In the genomic region with DNA sequence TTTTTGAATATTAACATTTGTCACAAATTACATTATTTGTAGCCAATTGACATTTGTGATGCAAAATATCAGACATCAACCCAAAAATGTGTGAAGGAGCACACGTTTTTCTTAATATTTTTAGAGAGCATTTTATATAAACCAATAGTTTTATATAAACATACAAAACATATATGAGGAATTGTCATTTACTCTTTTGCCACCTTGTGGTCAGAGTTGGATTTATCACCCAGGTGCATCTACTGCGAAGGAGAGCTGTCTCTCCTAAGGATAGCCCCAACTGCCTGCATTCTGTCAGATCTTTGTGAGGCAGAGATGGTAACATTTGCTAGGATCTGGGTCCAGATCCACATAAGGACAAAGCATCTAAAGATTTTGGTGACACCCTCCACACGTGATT, we compare ENCODE assay signal across 8 cellular contexts. TPM values are rescaled to one million over a fixed set of nuclear protein-coding genes. Genes with fewer than 3 reads are reported as not detected.
A peak's percentile ranks its signal among the peaks of the same experiment; 100 is the strongest.
DNase-seq lines count a peak whose midpoint lies in the region; ATAC-seq, FAIRE-seq and TF ChIP-seq lines count a peak whose summit lies in the region.

No MANE protein-coding gene starts in this region.

- H3K4me1 ChIP-seq in A549 = peaks cover 6% of the 10 kb centered on the region; the same call in 1 of the 3 replicates
- H3K4me1 ChIP-seq in adrenal gland (replicated peaks in 1 of 2) = peaks cover 0 to 4% of the 10 kb centered on the region in 2 donors
- H3K4me1 ChIP-seq in liver (ENCODE audit: control insufficient read depth in 4 of 4, insufficient read depth in 4 of 4, low read length in 3 of 4) = peaks cover 3 to 15% (median 6%) of the 10 kb centered on the region in 4 donors

- no peak for FAIRE-seq in A549 (lab: Jason Lieb, UNC)

- H3K4me2 ChIP-seq in A549 = no peak overlapping the region

- DNase-seq in A549 (ENCODE audit: low read depth in 1 of 2, low spot score in 1 of 2) = peak; percentile 30 to 43
- DNase-seq in DMS53 (lab: John Stamatoyannopoulos, UW) = peak; percentile 83
- DNase-seq in NB4 (ENCODE audit: low read depth) = peak; percentile 20
- peak in 2 of 7 donors; percentile 10 to 28 for DNase-seq in adrenal gland

- WGBS in A549 (ENCODE audit: missing lambda C conversion rate) = 4% methylated on average over 3 of the region's 3 CpGs
- WGBS in adrenal gland, 4 donors = 8 to 19% (median 10%) methylated on average over 3 of the region's 3 CpGs
- WGBS in liver = 7% methylated on average over 3 of the region's 3 CpGs

- H3K4me3 ChIP-seq in A549 = no peak overlapping the region
- no peak overlapping the region for H3K4me3 ChIP-seq in NB4 (ENCODE audit: low read depth, low read length)
- no peak overlapping the region for H3K4me3 ChIP-seq in adrenal gland
- H3K4me3 ChIP-seq in liver (ENCODE audit: low read depth in 1 of 3, low read length in 3 of 3) = no peak overlapping the region

- H3K9me3 ChIP-seq in A549 (no peaks in the 10 kb centered on the region), adrenal gland (replicated peaks in 1 of 3) (no peaks in the 10 kb centered on the region), liver (ENCODE audit: control insufficient read depth in 4 of 4, low read length in 3 of 4) (no peaks in the 10 kb centered on the region)

- TF ChIP-seq POLR2A in A549 (IDR thresholded peaks at IDR 0.05; ENCODE audit: low read length) (no peak), NB4 (IDR thresholded peaks at IDR 0.05; ENCODE audit: extremely low read depth, insufficient read length) (no peak), adrenal gland (IDR thresholded peaks at IDR 0.05) (no peak)

- POLR2A ChIA-PET in A549 (lab: Yijun Ruan, JAX) = no interaction called here

- no peak for TF ChIP-seq EP300 in A549 (IDR thresholded peaks at IDR 0.05)

- H3K27me3 ChIP-seq in adrenal gland = peaks cover 14% of the 10 kb centered on the region
- H3K27me3 ChIP-seq in liver (ENCODE audit: control insufficient read depth in 4 of 4, insufficient read depth in 4 of 4, low read length in 3 of 4) = no peaks in the 10 kb centered on the region

- intact Hi-C loops in adrenal gland (cut with DNase I) = no loop called here

- H3K27ac ChIP-seq in A549 (no peak overlapping the region), adrenal gland (no peak overlapping the region), liver (ENCODE audit: low read depth in 1 of 2, low read length in 2 of 2) (no peak overlapping the region)

- CTCF ChIA-PET in A549 (lab: Yijun Ruan, JAX) = interaction anchor here (1.4 to 2.9 kb wide), 3 partner anchors 15 to 115 kb away, joined by 4 to 7 read pairs (median 5); no protein-coding TSS in a partner anchor

- TF ChIP-seq CTCF in A549 (IDR thresholded peaks at IDR 0.05) (peak; percentile 48), NB4 (IDR thresholded peaks at IDR 0.05; ENCODE audit: low read depth, low read length) (peak; percentile 5), adrenal gland (IDR thresholded peaks at IDR 0.05) (peak; percentile 13 to 59 (median 31)), liver (IDR thresholded peaks at IDR 0.05; ENCODE audit: low read depth, low read length, missing input control) (peak; percentile 57)

- H3K36me3 ChIP-seq in adrenal gland (replicated peaks in 1 of 2) (no peaks in the 10 kb centered on the region), liver (ENCODE audit: control insufficient read depth in 4 of 4, insufficient read depth in 3 of 4, low read depth in 1 of 4, low read length in 3 of 4) (no peaks in the 10 kb centered on the region)

- ATAC-seq in A549 = no peak
- ATAC-seq in HG03135 (IDR thresholded peaks at IDR 0.05; ENCODE audit: unreplicated experiment) = no peak
- ATAC-seq in HG03139 (IDR thresholded peaks at IDR 0.05; ENCODE audit: unreplicated experiment) = no peak
- no peak for ATAC-seq in GM19324 (IDR thresholded peaks at IDR 0.05; ENCODE audit: low FRiP score, unreplicated experiment)

- no peak overlapping the region for H3K9ac ChIP-seq in liver (ENCODE audit: low read depth in 1 of 2, low read length in 2 of 2)

- TF ChIP-seq RAD21 in A549 (conservative IDR thresholded peaks at IDR 0.05 in 1 of 2, IDR thresholded peaks at IDR 0.05 in 1 of 2) (peak; percentile 17 to 19; a peak in 1 of 5 replicates), liver (IDR thresholded peaks at IDR 0.05) (peak; percentile 65 to 75)

TF ChIP-seq in A549, 52 proteins besides CTCF, POLR2A, EP300 and RAD21:
- TF ChIP-seq SMC3 (IDR thresholded peaks at IDR 0.05) = 0 out of 3 replicates have a peak, but pooled peaks have one; percentile 18
- TF ChIP-seq ESRRA (IDR thresholded peaks at IDR 0.05; ENCODE audit: borderline replicate concordance, low read length) = no peak

TF ChIP-seq in liver, 16 proteins besides CTCF, POLR2A, EP300 and RAD21 (continues in another document):
- TF ChIP-seq, protein P1, sequence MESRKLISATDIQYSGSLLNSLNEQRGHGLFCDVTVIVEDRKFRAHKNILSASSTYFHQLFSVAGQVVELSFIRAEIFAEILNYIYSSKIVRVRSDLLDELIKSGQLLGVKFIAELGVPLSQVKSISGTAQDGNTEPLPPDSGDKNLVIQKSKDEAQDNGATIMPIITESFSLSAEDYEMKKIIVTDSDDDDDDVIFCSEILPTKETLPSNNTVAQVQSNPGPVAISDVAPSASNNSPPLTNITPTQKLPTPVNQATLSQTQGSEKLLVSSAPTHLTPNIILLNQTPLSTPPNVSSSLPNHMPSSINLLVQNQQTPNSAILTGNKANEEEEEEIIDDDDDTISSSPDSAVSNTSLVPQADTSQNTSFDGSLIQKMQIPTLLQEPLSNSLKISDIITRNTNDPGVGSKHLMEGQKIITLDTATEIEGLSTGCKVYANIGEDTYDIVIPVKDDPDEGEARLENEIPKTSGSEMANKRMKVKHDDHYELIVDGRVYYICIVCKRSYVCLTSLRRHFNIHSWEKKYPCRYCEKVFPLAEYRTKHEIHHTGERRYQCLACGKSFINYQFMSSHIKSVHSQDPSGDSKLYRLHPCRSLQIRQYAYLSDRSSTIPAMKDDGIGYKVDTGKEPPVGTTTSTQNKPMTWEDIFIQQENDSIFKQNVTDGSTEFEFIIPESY (IDR thresholded peaks at IDR 0.05) = no peak
- TF ChIP-seq FOXA1 (IDR thresholded peaks at IDR 0.05) (no peak), GABPA (IDR thresholded peaks at IDR 0.05 in 1 of 2, conservative IDR thresholded peaks at IDR 0.05 in 1 of 2) (no peak), SP1 (IDR thresholded peaks at IDR 0.05) (no peak), JUND (IDR thresholded peaks at IDR 0.05) (no peak), HNF4A (conservative IDR thresholded peaks at IDR 0.05) (no peak)
- TF ChIP-seq, protein P2, sequence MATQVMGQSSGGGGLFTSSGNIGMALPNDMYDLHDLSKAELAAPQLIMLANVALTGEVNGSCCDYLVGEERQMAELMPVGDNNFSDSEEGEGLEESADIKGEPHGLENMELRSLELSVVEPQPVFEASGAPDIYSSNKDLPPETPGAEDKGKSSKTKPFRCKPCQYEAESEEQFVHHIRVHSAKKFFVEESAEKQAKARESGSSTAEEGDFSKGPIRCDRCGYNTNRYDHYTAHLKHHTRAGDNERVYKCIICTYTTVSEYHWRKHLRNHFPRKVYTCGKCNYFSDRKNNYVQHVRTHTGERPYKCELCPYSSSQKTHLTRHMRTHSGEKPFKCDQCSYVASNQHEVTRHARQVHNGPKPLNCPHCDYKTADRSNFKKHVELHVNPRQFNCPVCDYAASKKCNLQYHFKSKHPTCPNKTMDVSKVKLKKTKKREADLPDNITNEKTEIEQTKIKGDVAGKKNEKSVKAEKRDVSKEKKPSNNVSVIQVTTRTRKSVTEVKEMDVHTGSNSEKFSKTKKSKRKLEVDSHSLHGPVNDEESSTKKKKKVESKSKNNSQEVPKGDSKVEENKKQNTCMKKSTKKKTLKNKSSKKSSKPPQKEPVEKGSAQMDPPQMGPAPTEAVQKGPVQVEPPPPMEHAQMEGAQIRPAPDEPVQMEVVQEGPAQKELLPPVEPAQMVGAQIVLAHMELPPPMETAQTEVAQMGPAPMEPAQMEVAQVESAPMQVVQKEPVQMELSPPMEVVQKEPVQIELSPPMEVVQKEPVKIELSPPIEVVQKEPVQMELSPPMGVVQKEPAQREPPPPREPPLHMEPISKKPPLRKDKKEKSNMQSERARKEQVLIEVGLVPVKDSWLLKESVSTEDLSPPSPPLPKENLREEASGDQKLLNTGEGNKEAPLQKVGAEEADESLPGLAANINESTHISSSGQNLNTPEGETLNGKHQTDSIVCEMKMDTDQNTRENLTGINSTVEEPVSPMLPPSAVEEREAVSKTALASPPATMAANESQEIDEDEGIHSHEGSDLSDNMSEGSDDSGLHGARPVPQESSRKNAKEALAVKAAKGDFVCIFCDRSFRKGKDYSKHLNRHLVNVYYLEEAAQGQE (IDR thresholded peaks at IDR 0.05) = no peak
- TF ChIP-seq, protein P3, sequence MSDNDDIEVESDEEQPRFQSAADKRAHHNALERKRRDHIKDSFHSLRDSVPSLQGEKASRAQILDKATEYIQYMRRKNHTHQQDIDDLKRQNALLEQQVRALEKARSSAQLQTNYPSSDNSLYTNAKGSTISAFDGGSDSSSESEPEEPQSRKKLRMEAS (IDR thresholded peaks at IDR 0.05) = no peak

RNA-seq across cellular contexts. Expression of a gene that starts 2.5 kb away (rescaled TPM):
- polyA plus RNA-seq in A549 (2011; rRNA removed) = 4.5 and 5.5 TPM in 2 replicates
- polyA plus RNA-seq in A549 (2012; cell fraction: cytosol; rRNA removed) = 2.2 and 2.9 TPM in 2 replicates
- polyA plus RNA-seq in A549 (2012; cell fraction: nucleus; rRNA removed) = 1.1 TPM in 2 replicates
- polyA plus RNA-seq in A549 (2017; fragmentation: RNase III; extraction: RNeasy Plus Mini Kit Qiagen cat#74134 plus additional on column Dnase treatment) = 3.9 to 4.8 TPM (median 4.6 TPM) in 3 replicates
- polyA minus RNA-seq in A549 (2011; rRNA and poly(A)+ RNA removed) = 5.4 and 6.2 TPM in 2 replicates
- 1 to 10 TPM; 1.9 to 4.2 (median 3.5) TPM for total RNA-seq in adrenal gland
- polyA plus RNA-seq in adrenal gland = 1 to 10 TPM; 1.6 to 6.0 (median 2.2) TPM
- 1 to 10 TPM; 1.4 to 4.7 TPM for total RNA-seq in liver
- polyA plus RNA-seq in liver = under 1 TPM; 0.26 to 0.93 TPM

RNA-seq across cellular contexts. Expression of a gene that starts 45.6 kb away (rescaled TPM):
- polyA plus RNA-seq in A549 (2011; rRNA removed) = 5.2 and 6.9 TPM in 2 replicates
- polyA plus RNA-seq in A549 (2012; cell fraction: cytosol; rRNA removed) = 0.66 and 1.0 TPM in 2 replicates
- polyA plus RNA-seq in A549 (2012; cell fraction: nucleus; rRNA removed) = 1.9 and 2.9 TPM in 2 replicates
- polyA plus RNA-seq in A549 (2017; fragmentation: RNase III; extraction: RNeasy Plus Mini Kit Qiagen cat#74134 plus additional on column Dnase treatment) = 2.1 to 2.6 TPM (median 2.2 TPM) in 3 replicates
- polyA minus RNA-seq in A549 (2011; rRNA and poly(A)+ RNA removed) = 13.6 and 16.8 TPM in 2 replicates
- 10 to 100 TPM in 3 of 8 donors, 1 to 10 TPM in 5; 3.3 to 17.3 (median 9.6) TPM for total RNA-seq in adrenal gland
- 1 to 10 TPM; 4.0 to 6.1 (median 5.8) TPM for polyA plus RNA-seq in adrenal gland
- 10 to 100 TPM; 22.3 to 56.1 TPM for total RNA-seq in liver
- polyA plus RNA-seq in liver = 1 to 10 TPM; 5.6 to 6.9 TPM

RNA-seq across cellular contexts. Expression of a gene that starts 47.6 kb away (rescaled TPM):
- polyA plus RNA-seq in A549 (2011; rRNA removed) = not detected in 2 replicates
- not detected in 2 replicates for polyA plus RNA-seq in A549 (2012; cell fraction: cytosol; rRNA removed)
- polyA plus RNA-seq in A549 (2012; cell fraction: nucleus; rRNA removed) = not detected in 2 replicates
- polyA plus RNA-seq in A549 (2017; fragmentation: RNase III; extraction: RNeasy Plus Mini Kit Qiagen cat#74134 plus additional on column Dnase treatment) = not detected in 3 replicates
- not detected in 2 replicates for polyA minus RNA-seq in A549 (2011; rRNA and poly(A)+ RNA removed)
- total RNA-seq in adrenal gland = 1 to 10 TPM in 2 of 8 donors, under 1 TPM in 1, not detected in 5; 0.83 to 3.9 (median 1.3) TPM
- polyA plus RNA-seq in adrenal gland = 1 to 10 TPM; 2.6 to 9.7 (median 5.4) TPM
- total RNA-seq in liver = not detected
- not detected for polyA plus RNA-seq in liver

Comparison
In these comparisons a context has a peak if more than half of its experiments do, and no peak if none do; other contexts are left out.
1. CTCF ChIP-seq: peak in every context shown above with its lines; median percentile 57 in liver; 48 in A549; 31 in adrenal gland; 5 in NB4.